25 cellular contexts compared by ENCODE assay signal in genomic region chr16:8047711-8048110, GRCh38.
"Had no signal": no experiment of that assay in that cellular context is flagged by ENCODE, and none has a peak within 500 bp of the region (broad histone marks: within the 10 kb centered on the region; RNA-seq: fewer than 3 reads in every experiment).

No MANE protein-coding gene starts in this region.

- H3K4me3 Mint-ChIP-seq: mesothelial cell of epicardium; naive B cell; natural killer cell treated with Interleukin-12 subunit alpha and Interleukin-12 subunit beta and Interleukin-15 and Interleukin-18, amount 100 ng/mL, for 72 hours; neural crest cell; stimulated activated naive CD8-positive, alpha-beta T cell treated with anti-CD3 and anti-CD28 coated beads, Interleukin-15, amount 100 ng/mL, for 72 hours; type B pancreatic cell had no signal

- H3K27ac ChIP-seq: gastrocnemius medialis, left lung, prostate gland, right atrium auricular region, testis, tibial artery had no signal

- H3K27me3 ChIP-seq: gastrocnemius medialis, left lung, right atrium auricular region, testis, tibial artery had no signal

- H3K36me3 Mint-ChIP-seq: mesothelial cell of epicardium; naive B cell; natural killer cell treated with Interleukin-12 subunit alpha and Interleukin-12 subunit beta and Interleukin-15 and Interleukin-18, amount 100 ng/mL, for 72 hours; type B pancreatic cell had no signal

- DNase-seq: effector CD4-positive, alpha-beta T cell; gastrocnemius medialis; kidney; left cardiac atrium; left lung; mesenchymal stem cell; mucosa of descending colon; naive B cell; stimulated activated CD4-positive, alpha-beta T cell treated with anti-CD3 and anti-CD28 coated beads, Interleukin-12 subunit alpha, Interleukin-12 subunit beta, amount 100 ng/mL, for 4 hours; stimulated activated CD4-positive, alpha-beta T cell treated with anti-CD3 and anti-CD28 coated beads, Interleukin-1b, Interleukin-23, amount 100 ng/mL, for 48 hours; stimulated activated CD4-positive, alpha-beta T cell treated with anti-CD3 and anti-CD28 coated beads, Interleukin-4, amount 100 ng/mL, for 1 hour; stimulated activated CD8-positive, alpha-beta memory T cell treated with anti-CD3 and anti-CD28 coated beads, Interleukin-4, amount 100 ng/mL, for 48 hours; stimulated activated naive CD4-positive, alpha-beta T cell; stimulated activated naive CD8-positive, alpha-beta T cell treated with anti-CD3 and anti-CD28 coated beads, Interleukin-15, amount 100 ng/mL, for 72 hours; testis; tibial artery had no signal

- H3K4me1 ChIP-seq: gastrocnemius medialis, left lung, prostate gland, right atrium auricular region, testis, tibial artery had no signal

- H3K4me1 Mint-ChIP-seq: mesothelial cell of epicardium; naive B cell; neural crest cell; stimulated activated naive CD8-positive, alpha-beta T cell treated with anti-CD3 and anti-CD28 coated beads, Interleukin-15, amount 100 ng/mL, for 72 hours had no signal

- H3K27ac Mint-ChIP-seq: mesothelial cell of epicardium; naive B cell; natural killer cell treated with Interleukin-12 subunit alpha and Interleukin-12 subunit beta and Interleukin-15 and Interleukin-18, amount 100 ng/mL, for 72 hours; stimulated activated naive CD8-positive, alpha-beta T cell treated with anti-CD3 and anti-CD28 coated beads, Interleukin-15, amount 100 ng/mL, for 72 hours; type B pancreatic cell had no signal

- H3K4me3 ChIP-seq: dorsolateral prefrontal cortex, gastrocnemius medialis, left lung, mucosa of descending colon, prostate gland, right atrium auricular region, smooth muscle cell, testis, tibial artery had no signal

- H3K4me2 ChIP-seq: smooth muscle cell had no signal

- FAIRE-seq: colon, kidney had no signal

- H3K36me3 ChIP-seq: gastrocnemius medialis, left lung, prostate gland, right atrium auricular region, tibial artery had no signal

- H3K27me3 Mint-ChIP-seq: naive B cell; natural killer cell treated with Interleukin-12 subunit alpha and Interleukin-12 subunit beta and Interleukin-15 and Interleukin-18, amount 100 ng/mL, for 72 hours; stimulated activated naive CD8-positive, alpha-beta T cell treated with anti-CD3 and anti-CD28 coated beads, Interleukin-15, amount 100 ng/mL, for 72 hours; type B pancreatic cell had no signal

- H3K9me3 ChIP-seq: gastrocnemius medialis, mucosa of descending colon, prostate gland, right atrium auricular region, testis, tibial artery had no signal
